Comparison of ENCODE assay signal across 1 cellular context in genomic region chr2:26764906-26765305, GRCh38.
TF ChIP-seq lines count a peak whose summit lies in the region.

No MANE protein-coding gene starts in this region.

TF ChIP-seq in GM23338, 12 proteins besides CTCF, POLR2A, EP300 and RAD21 (continued from another document):
- no peak for TF ChIP-seq ETS1 (IDR thresholded peaks at IDR 0.05)
- TF ChIP-seq NANOG (IDR thresholded peaks at IDR 0.05; ENCODE audit: borderline replicate concordance) = no peak
